ENCODE assay signal across 21 cellular contexts in genomic region chr14:55914771-55915170, GRCh38.
"Had no signal": no experiment of that assay in that cellular context is flagged by ENCODE, and none has a peak within 500 bp of the region (broad histone marks: within the 10 kb centered on the region; RNA-seq: fewer than 3 reads in every experiment).

No MANE protein-coding gene starts in this region.

- H3K27ac ChIP-seq: esophagus muscularis mucosa, foreskin keratinocyte, prostate gland, right lobe of liver, SK-N-MC, thoracic aorta, upper lobe of right lung had no signal

- H3K27me3 ChIP-seq: esophagus muscularis mucosa, foreskin keratinocyte, right lobe of liver, upper lobe of right lung had no signal

- H3K4me3 ChIP-seq: esophagus muscularis mucosa, left ventricle myocardium inferior, prostate gland, right lobe of liver, SK-N-MC, thoracic aorta, upper lobe of right lung had no signal

- DNase-seq: activated CD4-positive, alpha-beta T cell treated with anti-CD3 and anti-CD28 coated beads for 36 hours; activated CD4-positive, alpha-beta T cell treated with anti-CD3 and anti-CD28 coated beads, Interleukin-2, amount 50 U/mL, for 48 hours; activated gamma-delta T cell; activated naive CD8-positive, alpha-beta T cell treated with anti-CD3 and anti-CD28 coated beads for 36 hours; amygdala; cerebellar nuclear complex; effector CD8-positive, alpha-beta T cell; foreskin keratinocyte; glutamatergic neuron; hypothalamus; islet precursor cell; left ventricle myocardium inferior; naive B cell; right lobe of liver; stimulated activated CD4-positive, alpha-beta T cell treated with anti-CD3 and anti-CD28 coated beads, Interleukin-4, amount 100 ng/mL, for 24 hours; upper lobe of right lung had no signal

- H3K4me1 ChIP-seq: foreskin keratinocyte, left ventricle myocardium inferior, prostate gland, right lobe of liver, upper lobe of right lung had no signal

- H3K9me3 ChIP-seq: esophagus muscularis mucosa, left ventricle myocardium inferior, prostate gland, right lobe of liver, thoracic aorta, upper lobe of right lung had no signal

- FAIRE-seq: TTC549 had no signal

- H3K36me3 ChIP-seq: esophagus muscularis mucosa, left ventricle myocardium inferior, prostate gland, right lobe of liver, thoracic aorta, upper lobe of right lung had no signal
